ENCODE assay signal across 8 cellular contexts in genomic region chr12:48716168-48716492, GRCh38. TPM values are rescaled to one million over a fixed set of nuclear protein-coding genes. Genes with fewer than 3 reads are reported as not detected.
DNase-seq lines count a peak whose midpoint lies in the region; ATAC-seq and TF ChIP-seq lines count a peak whose summit lies in the region.

No MANE protein-coding gene starts in this region.

- H3K27me3 Mint-ChIP-seq in activated T-cell treated with anti-CD3 and anti-CD28 coated beads, Interleukin-2, amount 50 U/mL, for 4 hours (ENCODE audit: low read depth) = no peaks in the 10 kb centered on the region
- no peaks in the 10 kb centered on the region for H3K27me3 Mint-ChIP-seq in type B pancreatic cell

- TF ChIP-seq POLR2A in right lobe of liver (IDR thresholded peaks at IDR 0.05) = no peak

- H3K4me3 ChIP-seq in astrocyte of the cerebellum (ENCODE audit: low read depth, low read length) (peak overlapping the region; percentile 60), right lobe of liver (peak overlapping the region; percentile 67 to 86 (median 78))

- peaks cover 0 to 29% (median 0%) of the 10 kb centered on the region in 4 donors for H3K36me3 ChIP-seq in right lobe of liver

- peak; percentile 6 to 15 for ATAC-seq in activated T-cell treated with anti-CD3 and anti-CD28 coated beads, Interleukin-2, amount 50 U/mL, for 4 hours
- ATAC-seq in right lobe of liver (no peak), GM18907 (IDR thresholded peaks at IDR 0.05; ENCODE audit: unreplicated experiment) (no peak)

- in situ Hi-C loops in astrocyte of the cerebellum (cut with HindIII; ENCODE audit: low sequenced_read_pairs) (no loop called here), GM13976 (cut with MboI; ENCODE audit: low sequenced_read_pairs, unreplicated experiment) (no loop called here)

- peaks cover 0 to 19% (median 11%) of the 10 kb centered on the region in 4 donors for H3K4me1 ChIP-seq in right lobe of liver

- H3K27ac Mint-ChIP-seq in type B pancreatic cell = peak overlapping the region; percentile 96

- DNase-seq in activated T-cell treated with anti-CD3 and anti-CD28 coated beads, Interleukin-2, amount 50 U/mL, for 4 hours = no peak
- no peak for DNase-seq in activated T-cell treated with anti-CD3 and anti-CD28 coated beads, Interleukin-2, amount 50 U/mL, for 48 hours
- no peak for DNase-seq in astrocyte of the cerebellum (ENCODE audit: low read depth)
- DNase-seq in right lobe of liver = no peak
- DNase-seq in type B pancreatic cell (ENCODE audit: extremely low spot score, unreplicated experiment) = peak; percentile 64
- DNase-seq in stimulated activated CD4-positive, alpha-beta T cell treated with anti-CD3 and anti-CD28 coated beads, Interleukin-4, amount 100 ng/mL, for 4 hours = no peak
- no peak for DNase-seq in GM13976 (ENCODE audit: low spot score)

- H3K27ac ChIP-seq in right lobe of liver = peak overlapping the region; percentile 69 to 89 (median 87)

- H3K36me3 Mint-ChIP-seq in activated T-cell treated with anti-CD3 and anti-CD28 coated beads, Interleukin-2, amount 50 U/mL, for 4 hours (ENCODE audit: insufficient read depth) = peaks cover 29% of the 10 kb centered on the region
- H3K36me3 Mint-ChIP-seq in type B pancreatic cell = peaks cover 10% of the 10 kb centered on the region

- H3K4me1 Mint-ChIP-seq in activated T-cell treated with anti-CD3 and anti-CD28 coated beads, Interleukin-2, amount 50 U/mL, for 4 hours (ENCODE audit: low read depth) = peaks cover 41% of the 10 kb centered on the region
- peaks cover 32% of the 10 kb centered on the region for H3K4me1 Mint-ChIP-seq in type B pancreatic cell (ENCODE audit: unreplicated experiment)

- WGBS in right lobe of liver (ENCODE audit: insufficient coverage, low coverage, low lambda C conversion rate, missing lambda C conversion rate) = 1% methylated on average over 13 of the region's 17 CpGs

- no peaks in the 10 kb centered on the region for H3K27me3 ChIP-seq in right lobe of liver

- H3K4me3 Mint-ChIP-seq in activated T-cell treated with anti-CD3 and anti-CD28 coated beads, Interleukin-2, amount 50 U/mL, for 4 hours = peak overlapping the region; percentile 94
- peak overlapping the region; percentile 94 for H3K4me3 Mint-ChIP-seq in type B pancreatic cell

- H3K9me3 ChIP-seq in right lobe of liver = no peaks in the 10 kb centered on the region

- TF ChIP-seq CTCF in astrocyte of the cerebellum (IDR thresholded peaks at IDR 0.05; ENCODE audit: low read depth, low read length, missing control alignments) (no peak), right lobe of liver (IDR thresholded peaks at IDR 0.05) (no peak), type B pancreatic cell (conservative IDR thresholded peaks at IDR 0.05) (no peak), GM13976 (IDR thresholded peaks at IDR 0.05; ENCODE audit: borderline replicate concordance, control extremely low read depth, extremely low read depth, insufficient read depth, missing control alignments) (no peak)

- peaks cover 9% of the 10 kb centered on the region for H3K9me3 Mint-ChIP-seq in activated T-cell treated with anti-CD3 and anti-CD28 coated beads, Interleukin-2, amount 50 U/mL, for 4 hours
- H3K9me3 Mint-ChIP-seq in type B pancreatic cell = peaks cover 7% of the 10 kb centered on the region

- intact Hi-C loops in right lobe of liver (cut with DNase I) = no loop called here

RNA-seq across cellular contexts. Expression of gene CCNT1, which starts 0.4 kb away (rescaled TPM):
- total RNA-seq in activated T-cell treated with anti-CD3 and anti-CD28 coated beads, Interleukin-2, amount 50 U/mL, for 4 hours = 10 to 100 TPM; 33.7 to 37.7 (median 35.9) TPM
- total RNA-seq in right lobe of liver (10 to 100 TPM; 10.7 to 18.9 (median 13.9) TPM), type B pancreatic cell (ENCODE audit: low replicate concordance) (39.2 and 46.9 TPM in 2 replicates)

RNA-seq across cellular contexts. Expression of gene KANSL2, which starts 34.1 kb away (rescaled TPM):
- 10 to 100 TPM; 47.9 to 68.1 (median 68.0) TPM for total RNA-seq in activated T-cell treated with anti-CD3 and anti-CD28 coated beads, Interleukin-2, amount 50 U/mL, for 4 hours
- total RNA-seq in right lobe of liver (10 to 100 TPM in 3 of 6 experiments, 1 to 10 TPM in 3; 6.4 to 24.3 (median 12.0) TPM), type B pancreatic cell (ENCODE audit: low replicate concordance) (42.0 and 47.0 TPM in 2 replicates)

Comparison
In these comparisons a context has a peak if more than half of its experiments do, and no peak if none do; other contexts are left out.
1. ATAC-seq: peak in activated T-cell treated with anti-CD3 and anti-CD28 coated beads, Interleukin-2, amount 50 U/mL, for 4 hours (2 of 2); none in right lobe of liver (0 of 4) and GM18907 (single experiment).